In the genomic region with DNA sequence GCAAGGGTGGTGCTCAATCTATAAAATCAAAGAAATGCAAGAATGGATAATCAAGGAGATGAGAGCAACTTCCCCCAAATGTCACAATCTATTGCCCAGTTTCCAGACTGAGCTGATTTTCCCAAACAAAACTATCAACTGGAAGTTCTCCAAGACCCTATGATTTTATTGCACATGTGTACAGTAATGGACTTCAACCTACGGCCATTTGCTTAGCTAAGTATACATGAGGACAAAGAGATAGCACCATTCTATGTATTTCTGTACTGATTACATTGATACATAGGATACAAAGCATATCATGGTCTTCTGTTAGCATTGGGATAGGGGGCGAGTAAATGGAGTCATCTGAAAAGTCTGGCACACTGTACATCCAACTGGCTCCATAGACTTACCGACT, we compare ENCODE assay signal across 40 cellular contexts.
"Had no signal": no experiment of that assay in that cellular context is flagged by ENCODE, and none has a peak within 500 bp of the region (broad histone marks: within the 10 kb centered on the region; RNA-seq: fewer than 3 reads in every experiment).

No MANE protein-coding gene starts in this region.

- H3K27me3 Mint-ChIP-seq: activated naive CD4-positive, alpha-beta T cell treated with anti-CD3 and anti-CD28 coated beads, Interleukin-2, amount 10 ng/mL, durations not matched to agents 7 days and 5 days; activated naive CD4-positive, alpha-beta T cell treated with anti-CD3 and anti-CD28 coated beads, Interleukin-2, amount 50 U/mL, for 24 hours; activated naive CD8-positive, alpha-beta T cell; activated naive CD8-positive, alpha-beta T cell treated with anti-CD3 and anti-CD28 coated beads for 36 hours; activated naive CD8-positive, alpha-beta T cell treated with anti-CD3 and anti-CD28 coated beads, Interleukin-2, amount 10 ng/mL, durations not matched to agents 7 days and 5 days; activated naive CD8-positive, alpha-beta T cell treated with anti-CD3 and anti-CD28 coated beads, Interleukin-2, amount 50 U/mL, for 24 hours; activated T-cell treated with anti-CD3 and anti-CD28 coated beads, Interleukin-2, amount 50 U/mL, for 24 hours; activated T-helper 17 cell treated with anti-CD3 and anti-CD28 coated beads, Interleukin-2, amount 50 U/mL, for 72 hours; brain; central memory CD8-positive, alpha-beta T cell had no signal

- H3K4me1 ChIP-seq: adrenal gland, ascending aorta, body of pancreas, breast epithelium had no signal

- H3K27me3 ChIP-seq: adrenal gland, ascending aorta, body of pancreas, brain microvascular endothelial cell, breast epithelium, cardiac muscle cell had no signal

- FAIRE-seq: astrocyte, bronchial epithelial cell had no signal

- H3K4me3 ChIP-seq: adrenal gland, ascending aorta, body of pancreas, breast epithelium, cardiac muscle cell had no signal

- DNase-seq: activated effector memory CD4-positive, alpha-beta T cell treated with anti-CD3 and anti-CD28 coated beads, Interleukin-2, amount 50 U/mL, for 16 hours; activated effector memory CD4-positive, alpha-beta T cell treated with Interleukin-2 at 50 U/mL for 16 hours; activated gamma-delta T cell; activated gamma-delta T cell treated with Interleukin-2 at 50 U/mL for 16 hours; activated naive CD4-positive, alpha-beta T cell; activated naive CD4-positive, alpha-beta T cell treated with anti-CD3 and anti-CD28 coated beads for 36 hours; activated naive CD4-positive, alpha-beta T cell treated with anti-CD3 and anti-CD28 coated beads, Interleukin-2, amount 10 ng/mL, durations not matched to agents 7 days and 5 days; activated naive CD4-positive, alpha-beta T cell treated with anti-CD3 and anti-CD28 coated beads, Interleukin-2, amount 50 U/mL, for 16 hours; activated naive CD4-positive, alpha-beta T cell treated with Interleukin-2 at 50 U/mL for 16 hours; activated naive CD8-positive, alpha-beta T cell treated with anti-CD3 and anti-CD28 coated beads for 36 hours; activated naive CD8-positive, alpha-beta T cell treated with anti-CD3 and anti-CD28 coated beads, Interleukin-2, amount 10 ng/mL, durations not matched to agents 7 days and 5 days; activated naive CD8-positive, alpha-beta T cell treated with anti-CD3 and anti-CD28 coated beads, Interleukin-2, amount 50 U/mL, for 24 hours; activated T-cell treated with anti-CD3 and anti-CD28 coated beads, Interleukin-2, amount 50 U/mL, for 1 hour; activated T-cell treated with anti-CD3 and anti-CD28 coated beads, Interleukin-2, amount 50 U/mL, for 24 hours; activated T-cell treated with anti-CD3 and anti-CD28 coated beads, Interleukin-2, amount 50 U/mL, for 4 hours; activated T-cell treated with anti-CD3 and anti-CD28 coated beads, Interleukin-2, amount 50 U/mL, for 48 hours; activated T-cell treated with anti-CD3 and anti-CD28 coated beads, Interleukin-2, amount 50 U/mL, for 72 hours; adrenal gland; amniotic stem cell; amygdala; anterior cingulate cortex; aorta; body of pancreas; brain microvascular endothelial cell; caudate nucleus; central memory CD4-positive, alpha-beta T cell; cerebellar nuclear complex had no signal

- ATAC-seq: activated naive CD4-positive, alpha-beta T cell treated with anti-CD3 and anti-CD28 coated beads, Interleukin-2, amount 50 U/mL, for 72 hours; activated naive CD8-positive, alpha-beta T cell treated with anti-CD3 and anti-CD28 coated beads, Interleukin-2, amount 50 U/mL, for 24 hours; activated T-cell treated with anti-CD3 and anti-CD28 coated beads, Interleukin-2, amount 50 U/mL, for 4 hours; activated T-cell treated with anti-CD3 and anti-CD28 coated beads, Interleukin-2, amount 50 U/mL, for 72 hours; activated T-helper 17 cell treated with anti-CD3 and anti-CD28 coated beads, Interleukin-2, amount 50 U/mL, for 72 hours; body of pancreas had no signal

- H3K9me3 ChIP-seq: adrenal gland, ascending aorta, body of pancreas, breast epithelium had no signal

- H3K36me3 Mint-ChIP-seq: activated naive CD4-positive, alpha-beta T cell treated with anti-CD3 and anti-CD28 coated beads, Interleukin-2, amount 10 ng/mL, durations not matched to agents 7 days and 5 days; activated naive CD4-positive, alpha-beta T cell treated with anti-CD3 and anti-CD28 coated beads, Interleukin-2, amount 50 U/mL, for 24 hours; activated naive CD8-positive, alpha-beta T cell; activated naive CD8-positive, alpha-beta T cell treated with anti-CD3 and anti-CD28 coated beads for 36 hours; activated naive CD8-positive, alpha-beta T cell treated with anti-CD3 and anti-CD28 coated beads, Interleukin-2, amount 10 ng/mL, durations not matched to agents 7 days and 5 days; brain had no signal

- H3K27ac ChIP-seq: adrenal gland, ascending aorta, body of pancreas, brain microvascular endothelial cell, breast epithelium, cardiac muscle cell had no signal

- H3K4me1 Mint-ChIP-seq: activated naive CD4-positive, alpha-beta T cell treated with anti-CD3 and anti-CD28 coated beads, Interleukin-2, amount 10 ng/mL, durations not matched to agents 7 days and 5 days; activated naive CD4-positive, alpha-beta T cell treated with anti-CD3 and anti-CD28 coated beads, Interleukin-2, amount 50 U/mL, for 24 hours; activated naive CD8-positive, alpha-beta T cell treated with anti-CD3 and anti-CD28 coated beads for 36 hours; activated naive CD8-positive, alpha-beta T cell treated with anti-CD3 and anti-CD28 coated beads, Interleukin-2, amount 10 ng/mL, durations not matched to agents 7 days and 5 days; activated naive CD8-positive, alpha-beta T cell treated with anti-CD3 and anti-CD28 coated beads, Interleukin-2, amount 50 U/mL, for 24 hours; activated T-helper 17 cell treated with anti-CD3 and anti-CD28 coated beads, Interleukin-2, amount 50 U/mL, for 72 hours; brain; central memory CD8-positive, alpha-beta T cell had no signal

- H3K4me3 Mint-ChIP-seq: activated naive CD4-positive, alpha-beta T cell treated with anti-CD3 and anti-CD28 coated beads for 36 hours; activated naive CD4-positive, alpha-beta T cell treated with anti-CD3 and anti-CD28 coated beads, Interleukin-2, amount 10 ng/mL, durations not matched to agents 7 days and 5 days; activated naive CD4-positive, alpha-beta T cell treated with anti-CD3 and anti-CD28 coated beads, Interleukin-2, amount 50 U/mL, for 24 hours; activated naive CD8-positive, alpha-beta T cell; activated naive CD8-positive, alpha-beta T cell treated with anti-CD3 and anti-CD28 coated beads for 36 hours; activated naive CD8-positive, alpha-beta T cell treated with anti-CD3 and anti-CD28 coated beads, Interleukin-2, amount 10 ng/mL, durations not matched to agents 7 days and 5 days; activated naive CD8-positive, alpha-beta T cell treated with anti-CD3 and anti-CD28 coated beads, Interleukin-2, amount 50 U/mL, for 24 hours; activated T-cell treated with anti-CD3 and anti-CD28 coated beads, Interleukin-2, amount 50 U/mL, for 24 hours; activated T-cell treated with anti-CD3 and anti-CD28 coated beads, Interleukin-2, amount 50 U/mL, for 4 hours; activated T-cell treated with anti-CD3 and anti-CD28 coated beads, Interleukin-2, amount 50 U/mL, for 72 hours; activated T-helper 1 cell treated with anti-CD3 and anti-CD28 coated beads, Interleukin-12 subunit alpha, Interleukin-12 subunit beta, Interleukin-2, Interleukin-4 antibody, amounts not matched to agents 30 ng/mL and 10 ng/mL and 1 ng/mL, durations not matched to agents 14 hours and 24 hours and 36 hours; activated T-helper 17 cell treated with anti-CD3 and anti-CD28 coated beads, Interleukin-2, amount 50 U/mL, for 72 hours; brain; central memory CD8-positive, alpha-beta T cell had no signal

- H3K27ac Mint-ChIP-seq: activated naive CD4-positive, alpha-beta T cell treated with anti-CD3 and anti-CD28 coated beads for 36 hours; activated naive CD4-positive, alpha-beta T cell treated with anti-CD3 and anti-CD28 coated beads, Interleukin-2, amount 10 ng/mL, durations not matched to agents 7 days and 5 days; activated naive CD4-positive, alpha-beta T cell treated with anti-CD3 and anti-CD28 coated beads, Interleukin-2, amount 50 U/mL, for 24 hours; activated naive CD4-positive, alpha-beta T cell treated with anti-CD3 and anti-CD28 coated beads, Interleukin-2, amount 50 U/mL, for 72 hours; activated naive CD8-positive, alpha-beta T cell; activated naive CD8-positive, alpha-beta T cell treated with anti-CD3 and anti-CD28 coated beads for 36 hours; activated naive CD8-positive, alpha-beta T cell treated with anti-CD3 and anti-CD28 coated beads, Interleukin-2, amount 10 ng/mL, durations not matched to agents 7 days and 5 days; activated naive CD8-positive, alpha-beta T cell treated with anti-CD3 and anti-CD28 coated beads, Interleukin-2, amount 50 U/mL, for 24 hours; activated T-cell treated with anti-CD3 and anti-CD28 coated beads, Interleukin-2, amount 50 U/mL, for 24 hours; activated T-cell treated with anti-CD3 and anti-CD28 coated beads, Interleukin-2, amount 50 U/mL, for 72 hours; activated T-helper 1 cell treated with anti-CD3 and anti-CD28 coated beads, Interleukin-12 subunit alpha, Interleukin-12 subunit beta, Interleukin-2, Interleukin-4 antibody, amounts not matched to agents 30 ng/mL and 10 ng/mL and 1 ng/mL, durations not matched to agents 14 hours and 24 hours and 36 hours; activated T-helper 17 cell treated with anti-CD3 and anti-CD28 coated beads, Interleukin-2, amount 50 U/mL, for 72 hours; activated T-helper 2 cell treated with anti-CD3 and anti-CD28 coated beads, Interferon-gamma antibody, Interleukin-2, Interleukin-4, amounts not matched to agents 10 μg/mL and 5 μg/mL and 100 μg/mL, durations not matched to agents 14 hours and 24 hours and 36 hours; brain had no signal

- H3K36me3 ChIP-seq: adrenal gland, ascending aorta, brain microvascular endothelial cell, breast epithelium, cardiac muscle cell had no signal
